Comparison of ENCODE assay signal across 20 cellular contexts in the genomic region with DNA sequence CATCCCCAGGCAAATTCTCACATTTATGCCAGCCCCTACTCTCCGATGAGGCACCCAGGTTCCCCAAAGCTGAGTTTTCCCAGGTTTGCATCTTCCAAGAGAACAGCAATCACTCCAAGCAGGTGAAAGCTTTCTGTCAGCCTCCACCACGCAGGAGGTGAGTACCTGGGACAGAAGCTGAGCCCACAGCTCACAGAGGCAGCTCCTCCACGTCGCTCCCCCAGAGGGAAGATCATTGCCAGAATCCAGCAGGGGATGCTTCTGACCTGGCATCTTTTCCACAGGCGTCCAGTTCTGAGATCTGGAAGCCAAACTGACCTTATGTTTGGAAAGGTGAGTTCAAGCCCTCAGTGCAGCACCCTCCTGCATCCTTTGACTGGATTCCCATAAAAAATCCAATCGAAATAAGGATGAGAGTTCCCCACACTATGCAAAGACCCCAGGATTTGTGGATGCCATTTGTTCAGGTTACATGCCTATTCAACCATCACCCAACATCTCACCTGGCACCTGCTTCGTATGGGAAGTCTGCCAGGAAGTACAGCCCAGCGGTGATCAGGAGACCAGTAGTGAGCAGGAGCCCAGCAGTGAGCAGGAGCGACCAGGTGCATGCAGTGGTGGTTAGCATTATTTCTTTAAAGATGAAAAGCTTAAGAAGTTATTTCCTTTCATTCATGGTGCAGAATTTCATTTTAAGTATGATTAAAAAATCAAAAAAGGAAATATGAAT. TPM values are rescaled to one million over a fixed set of nuclear protein-coding genes. Genes with fewer than 3 reads are reported as not detected.
"Had no signal": no experiment of that assay in that cellular context is flagged by ENCODE, and none has a peak within 500 bp of the region (broad histone marks: within the 10 kb centered on the region; RNA-seq: fewer than 3 reads in every experiment).

No MANE protein-coding gene starts in this region.

- H3K4me3 ChIP-seq: body of pancreas, lower lobe of right lung, pancreas, tibial artery, uterus had no signal

- ATAC-seq: body of pancreas; left colon; lower lobe of right lung; naive thymus-derived CD8-positive, alpha-beta T cell; pancreas; sciatic nerve; stimulated activated naive B cell treated with anti-CD40 and anti-IgM and Interleukin-4, amounts not matched to agents 10 μg/mL and 1 μg/mL and 100 μg/mL, for 72 hours had no signal

- H3K27ac ChIP-seq: body of pancreas, epithelial cell of prostate, lower lobe of right lung, pancreas, tibial artery, uterus, WERI-Rb-1 had no signal

- H3K36me3 Mint-ChIP-seq: naive thymus-derived CD8-positive, alpha-beta T cell; stimulated activated naive B cell treated with anti-CD40 and anti-IgM and Interleukin-4, amounts not matched to agents 10 μg/mL and 1 μg/mL and 100 μg/mL, for 72 hours had no signal

- H3K9me3 ChIP-seq: body of pancreas, lower lobe of right lung, pancreas, tibial artery, uterus had no signal

- H3K4me1 Mint-ChIP-seq: endodermal cell; naive thymus-derived CD8-positive, alpha-beta T cell; stimulated activated naive B cell treated with anti-CD40 and anti-IgM and Interleukin-4, amounts not matched to agents 10 μg/mL and 1 μg/mL and 100 μg/mL, for 72 hours had no signal

- H3K4me1 ChIP-seq: body of pancreas, lower lobe of right lung, pancreas, tibial artery, uterus had no signal

- H3K27ac Mint-ChIP-seq: activated naive CD4-positive, alpha-beta T cell treated with anti-CD3 and anti-CD28 coated beads for 36 hours; activated T-helper 2 cell treated with anti-CD3 and anti-CD28 coated beads, Interferon-gamma antibody, Interleukin-2, Interleukin-4, amounts not matched to agents 10 μg/mL and 5 μg/mL and 100 μg/mL, durations not matched to agents 14 hours and 24 hours and 36 hours; endodermal cell; naive thymus-derived CD8-positive, alpha-beta T cell; stimulated activated naive B cell treated with anti-CD40 and anti-IgM and Interleukin-4, amounts not matched to agents 10 μg/mL and 1 μg/mL and 100 μg/mL, for 72 hours had no signal

- H3K4me3 Mint-ChIP-seq: activated naive CD4-positive, alpha-beta T cell treated with anti-CD3 and anti-CD28 coated beads for 36 hours; endodermal cell; naive thymus-derived CD8-positive, alpha-beta T cell; stimulated activated naive B cell treated with anti-CD40 and anti-IgM and Interleukin-4, amounts not matched to agents 10 μg/mL and 1 μg/mL and 100 μg/mL, for 72 hours had no signal

- H3K9me3 Mint-ChIP-seq: activated naive CD4-positive, alpha-beta T cell treated with anti-CD3 and anti-CD28 coated beads for 36 hours; activated T-helper 2 cell treated with anti-CD3 and anti-CD28 coated beads, Interferon-gamma antibody, Interleukin-2, Interleukin-4, amounts not matched to agents 10 μg/mL and 5 μg/mL and 100 μg/mL, durations not matched to agents 14 hours and 24 hours and 36 hours; endodermal cell; naive thymus-derived CD8-positive, alpha-beta T cell; stimulated activated naive B cell treated with anti-CD40 and anti-IgM and Interleukin-4, amounts not matched to agents 10 μg/mL and 1 μg/mL and 100 μg/mL, for 72 hours had no signal

- H3K36me3 ChIP-seq: lower lobe of right lung, pancreas, tibial artery, uterus, WERI-Rb-1 had no signal

- DNase-seq: activated CD4-positive, alpha-beta T cell treated with anti-CD3 and anti-CD28 coated beads for 1 hour; activated naive CD4-positive, alpha-beta T cell treated with anti-CD3 and anti-CD28 coated beads for 36 hours; body of pancreas; central memory CD4-positive, alpha-beta T cell; foreskin fibroblast; left colon; lower lobe of right lung; naive thymus-derived CD8-positive, alpha-beta T cell; stimulated activated CD4-positive, alpha-beta T cell treated with anti-CD3 and anti-CD28 coated beads, Interleukin-4, amount 100 ng/mL, for 4 hours; stimulated activated naive B cell treated with anti-CD40 and anti-IgM and Interleukin-4, amounts not matched to agents 10 μg/mL and 1 μg/mL and 100 μg/mL, for 72 hours; T-helper 2 cell; uterus; WERI-Rb-1 had no signal

- H3K27me3 ChIP-seq: body of pancreas, pancreas, uterus had no signal

RNA-seq across cellular contexts. Expression of a gene that starts 47.4 kb away (rescaled TPM):
- total RNA-seq: activated CD8-positive, alpha-beta memory T cell treated with anti-CD3 and anti-CD28 coated beads for 36 hours; activated naive CD4-positive, alpha-beta T cell treated with anti-CD3 and anti-CD28 coated beads for 36 hours; naive thymus-derived CD8-positive, alpha-beta T cell had no signal
- polyA plus RNA-seq: naive thymus-derived CD8-positive, alpha-beta T cell had no signal
